In genomic region chr13:45298550-45298949, GRCh38 we compare ENCODE assay signal across 7 cellular contexts. TPM values are rescaled to one million over a fixed set of nuclear protein-coding genes. Genes with fewer than 3 reads are reported as not detected.
DNase-seq lines count a peak whose midpoint lies in the region; ATAC-seq and TF ChIP-seq lines count a peak whose summit lies in the region.
"Not testable (repeated sequence)": the region's sequence is repeated elsewhere in the genome, so short reads cannot be mapped to it uniquely, and the experiment has no call there.

No MANE protein-coding gene starts in this region.

- not testable (repeated sequence) for H3K27ac ChIP-seq in CD8-positive, alpha-beta T cell (ENCODE audit: low read depth, low read length)
- H3K27ac ChIP-seq in caudate nucleus (ENCODE audit: low read depth, low read length) = peak overlapping the region; percentile 77
- H3K27ac ChIP-seq in naive thymus-derived CD4-positive, alpha-beta T cell (ENCODE audit: low read depth, low read length) = peak overlapping the region; percentile 8

- H3K36me3 Mint-ChIP-seq in CD8-positive, alpha-beta T cell; T-cell; activated CD4-positive, alpha-beta memory T cell treated with anti-CD3 and anti-CD28 coated beads for 36 hours; activated naive CD4-positive, alpha-beta T cell treated with anti-CD3 and anti-CD28 coated beads for 36 hours (ENCODE audit: low read depth): not testable (repeated sequence)
- peaks cover 0 to 10% (median 0%) of the 10 kb centered on the region in 5 donors for H3K36me3 Mint-ChIP-seq in naive thymus-derived CD4-positive, alpha-beta T cell
- peaks cover 9 to 15% of the 10 kb centered on the region in 2 donors for H3K36me3 Mint-ChIP-seq in stimulated activated naive B cell treated with anti-CD40 and anti-IgM and Interleukin-4, amounts not matched to agents 10 μg/mL and 1 μg/mL and 100 μg/mL, for 72 hours

- intact Hi-C loops in CD8-positive, alpha-beta T cell (cut with DNase I, micrococcal nuclease); activated CD4-positive, alpha-beta memory T cell treated with anti-CD3 and anti-CD28 coated beads for 36 hours (cut with micrococcal nuclease): not testable (repeated sequence)
- intact Hi-C loops in activated naive CD4-positive, alpha-beta T cell treated with anti-CD3 and anti-CD28 coated beads for 36 hours (cut with micrococcal nuclease) = loop anchor here (5.0 kb wide), 1 partner anchor 176 kb away; the partner anchor contains the start of gene GTF2F2
- intact Hi-C loops in naive thymus-derived CD4-positive, alpha-beta T cell (cut with micrococcal nuclease) = loop anchor here in 1 of 2 donors (10.0 kb wide), 1 partner anchor 174 kb away; the partner anchor contains the start of gene GTF2F2

- not testable (repeated sequence) for H3K9me3 Mint-ChIP-seq in CD8-positive, alpha-beta T cell; T-cell; activated CD4-positive, alpha-beta memory T cell treated with anti-CD3 and anti-CD28 coated beads for 36 hours; activated naive CD4-positive, alpha-beta T cell treated with anti-CD3 and anti-CD28 coated beads for 36 hours; naive thymus-derived CD4-positive, alpha-beta T cell; stimulated activated naive B cell treated with anti-CD40 and anti-IgM and Interleukin-4, amounts not matched to agents 10 μg/mL and 1 μg/mL and 100 μg/mL, for 72 hours

- not testable (repeated sequence) for H3K27me3 Mint-ChIP-seq in CD8-positive, alpha-beta T cell (ENCODE audit: low read depth); T-cell; activated CD4-positive, alpha-beta memory T cell treated with anti-CD3 and anti-CD28 coated beads for 36 hours; activated naive CD4-positive, alpha-beta T cell treated with anti-CD3 and anti-CD28 coated beads for 36 hours (ENCODE audit: low read depth); naive thymus-derived CD4-positive, alpha-beta T cell; stimulated activated naive B cell treated with anti-CD40 and anti-IgM and Interleukin-4, amounts not matched to agents 10 μg/mL and 1 μg/mL and 100 μg/mL, for 72 hours

- H3K4me1 ChIP-seq in CD8-positive, alpha-beta T cell (ENCODE audit: insufficient read depth, low read length) = peaks cover 29% of the 10 kb centered on the region
- H3K4me1 ChIP-seq in naive thymus-derived CD4-positive, alpha-beta T cell (ENCODE audit: control insufficient read depth in 2 of 2, insufficient read depth in 2 of 2, low read length in 2 of 2) = peaks cover 21 to 30% of the 10 kb centered on the region in 2 donors

- not testable (repeated sequence) for DNase-seq in CD8-positive, alpha-beta T cell; T-cell; activated CD4-positive, alpha-beta memory T cell treated with anti-CD3 and anti-CD28 coated beads for 36 hours; activated naive CD4-positive, alpha-beta T cell treated with anti-CD3 and anti-CD28 coated beads for 36 hours; caudate nucleus (lab: John Stamatoyannopoulos, UW); stimulated activated naive B cell treated with anti-CD40 and anti-IgM and Interleukin-4, amounts not matched to agents 10 μg/mL and 1 μg/mL and 100 μg/mL, for 72 hours
- peak in 1 of 9 donors; percentile 14 for DNase-seq in naive thymus-derived CD4-positive, alpha-beta T cell

- H3K4me3 ChIP-seq in CD8-positive, alpha-beta T cell (ENCODE audit: low read depth, low read length); naive thymus-derived CD4-positive, alpha-beta T cell (ENCODE audit: low read length): not testable (repeated sequence)

- H3K27me3 ChIP-seq in CD8-positive, alpha-beta T cell (ENCODE audit: insufficient read depth, low read length); naive thymus-derived CD4-positive, alpha-beta T cell (ENCODE audit: control insufficient read depth in 2 of 2, insufficient read depth in 2 of 2, low read length in 2 of 2): not testable (repeated sequence)

- H3K4me1 Mint-ChIP-seq in CD8-positive, alpha-beta T cell (ENCODE audit: low read depth) = peaks cover 41% of the 10 kb centered on the region
- H3K4me1 Mint-ChIP-seq in T-cell = peaks cover 41 to 49% (median 43%) of the 10 kb centered on the region in 3 donors
- peaks cover 37% of the 10 kb centered on the region for H3K4me1 Mint-ChIP-seq in activated CD4-positive, alpha-beta memory T cell treated with anti-CD3 and anti-CD28 coated beads for 36 hours (ENCODE audit: low read depth)
- H3K4me1 Mint-ChIP-seq in activated naive CD4-positive, alpha-beta T cell treated with anti-CD3 and anti-CD28 coated beads for 36 hours (ENCODE audit: low read depth) = peaks cover 39% of the 10 kb centered on the region
- peaks cover 30 to 54% (median 39%) of the 10 kb centered on the region in 7 donors for H3K4me1 Mint-ChIP-seq in naive thymus-derived CD4-positive, alpha-beta T cell
- H3K4me1 Mint-ChIP-seq in stimulated activated naive B cell treated with anti-CD40 and anti-IgM and Interleukin-4, amounts not matched to agents 10 μg/mL and 1 μg/mL and 100 μg/mL, for 72 hours = peaks cover 21 to 33% of the 10 kb centered on the region in 2 donors

- H3K4me3 Mint-ChIP-seq in CD8-positive, alpha-beta T cell; activated CD4-positive, alpha-beta memory T cell treated with anti-CD3 and anti-CD28 coated beads for 36 hours; activated naive CD4-positive, alpha-beta T cell treated with anti-CD3 and anti-CD28 coated beads for 36 hours; stimulated activated naive B cell treated with anti-CD40 and anti-IgM and Interleukin-4, amounts not matched to agents 10 μg/mL and 1 μg/mL and 100 μg/mL, for 72 hours: not testable (repeated sequence)
- H3K4me3 Mint-ChIP-seq in T-cell = peak overlapping the region in 1 of 3 donors; percentile 53
- H3K4me3 Mint-ChIP-seq in naive thymus-derived CD4-positive, alpha-beta T cell = peak overlapping the region in 7 of 10 donors; percentile 2 to 56 (median 27)

- CTCF ChIA-PET in CD8-positive, alpha-beta T cell (lab: Charles Lee) = interaction anchor here (0.9 to 5.3 kb wide), 4 partner anchors 10 to 251 kb away, joined by 3 to 28 read pairs (median 7); partner anchors contain the start of gene TPT1
- CTCF ChIA-PET in T-cell (lab: Charles Lee) = interaction anchor here in 1 of 2 donors (0.8 to 2.0 kb wide), 4 partner anchors 8 to 252 kb away, joined by 3 to 7 read pairs (median 6); no protein-coding TSS in a partner anchor
- CTCF ChIA-PET in activated CD4-positive, alpha-beta memory T cell treated with anti-CD3 and anti-CD28 coated beads for 36 hours (lab: Charles Lee) = interaction anchor here (1.4 to 4.1 kb wide), 4 partner anchors 10 to 251 kb away, joined by 4 to 38 read pairs (median 14); no protein-coding TSS in a partner anchor
- CTCF ChIA-PET in activated naive CD4-positive, alpha-beta T cell treated with anti-CD3 and anti-CD28 coated beads for 36 hours (lab: Charles Lee) = interaction anchor here (1.8 to 3.7 kb wide), 3 partner anchors 10 to 252 kb away, joined by 8 to 26 read pairs (median 14); no protein-coding TSS in a partner anchor
- CTCF ChIA-PET in naive thymus-derived CD4-positive, alpha-beta T cell (lab: Charles Lee) = interaction anchor here (0.7 to 2.2 kb wide), 3 partner anchors 11 to 468 kb away, joined by 4 to 17 read pairs (median 7); no protein-coding TSS in a partner anchor

- not testable (repeated sequence) for ATAC-seq in CD8-positive, alpha-beta T cell; stimulated activated naive B cell treated with anti-CD40 and anti-IgM and Interleukin-4, amounts not matched to agents 10 μg/mL and 1 μg/mL and 100 μg/mL, for 72 hours (replicated peaks)
- ATAC-seq in T-cell (replicated peaks in 1 of 4) = peak in 1 of 4 experiments; percentile 15
- ATAC-seq in naive thymus-derived CD4-positive, alpha-beta T cell = peak; percentile 19

- TF ChIP-seq CTCF in CD8-positive, alpha-beta T cell (IDR thresholded peaks at IDR 0.05) = not testable (repeated sequence)

- POLR2A ChIA-PET in CD8-positive, alpha-beta T cell (lab: Charles Lee) = interaction anchor here (0.6 to 1.3 kb wide), 5 partner anchors 37 to 119 kb away, joined by 3 to 5 read pairs (median 3); no protein-coding TSS in a partner anchor
- POLR2A ChIA-PET in T-cell (lab: Charles Lee) = not testable (repeated sequence)
- POLR2A ChIA-PET in activated CD4-positive, alpha-beta memory T cell treated with anti-CD3 and anti-CD28 coated beads for 36 hours (lab: Charles Lee) = interaction anchor here (1.0 kb wide), 1 partner anchor 243 kb away, joined by 3 read pairs; no protein-coding TSS in a partner anchor
- POLR2A ChIA-PET in naive thymus-derived CD4-positive, alpha-beta T cell (lab: Charles Lee) = interaction anchor here (0.5 to 3.0 kb wide), 3 partner anchors 43 to 860 kb away, joined by 3 to 9 read pairs (median 3); partner anchors contain the start of gene TPT1

- peak overlapping the region; percentile 81 for H3K27ac Mint-ChIP-seq in CD8-positive, alpha-beta T cell
- peak overlapping the region; percentile 87 to 93 for H3K27ac Mint-ChIP-seq in T-cell
- peak overlapping the region; percentile 46 for H3K27ac Mint-ChIP-seq in activated CD4-positive, alpha-beta memory T cell treated with anti-CD3 and anti-CD28 coated beads for 36 hours
- H3K27ac Mint-ChIP-seq in activated naive CD4-positive, alpha-beta T cell treated with anti-CD3 and anti-CD28 coated beads for 36 hours = peak overlapping the region; percentile 84
- H3K27ac Mint-ChIP-seq in naive thymus-derived CD4-positive, alpha-beta T cell = peak overlapping the region; percentile 69 to 93 (median 83)
- peak overlapping the region; percentile 10 for H3K27ac Mint-ChIP-seq in stimulated activated naive B cell treated with anti-CD40 and anti-IgM and Interleukin-4, amounts not matched to agents 10 μg/mL and 1 μg/mL and 100 μg/mL, for 72 hours

- H3K36me3 ChIP-seq in CD8-positive, alpha-beta T cell (ENCODE audit: insufficient read depth, low read length); naive thymus-derived CD4-positive, alpha-beta T cell (ENCODE audit: control insufficient read depth in 2 of 3, insufficient read depth in 3 of 3, low read length in 3 of 3): not testable (repeated sequence)

- H3K9me3 ChIP-seq in CD8-positive, alpha-beta T cell (ENCODE audit: low read length); naive thymus-derived CD4-positive, alpha-beta T cell (ENCODE audit: control insufficient read depth in 2 of 3, low read length in 3 of 3): not testable (repeated sequence)

RNA-seq across cellular contexts. Expression of gene TPT1, which starts 42.4 kb away (rescaled TPM):
- 1,000 to 10,000 TPM; 8,260 to 8,503 TPM for total RNA-seq in CD8-positive, alpha-beta T cell
- total RNA-seq in T-cell = 1,000 to 10,000 TPM; 6,680 to 8,997 (median 7,956) TPM
- 1,000 to 10,000 TPM; 3,227 to 3,264 TPM for total RNA-seq in activated CD4-positive, alpha-beta memory T cell treated with anti-CD3 and anti-CD28 coated beads for 36 hours
- 1,000 to 10,000 TPM; 3,331 to 3,631 TPM for total RNA-seq in activated naive CD4-positive, alpha-beta T cell treated with anti-CD3 and anti-CD28 coated beads for 36 hours
- over 10,000 TPM in 2 of 5 experiments, 1,000 to 10,000 TPM in 3; 4,230 to 13,134 (median 7,796) TPM for total RNA-seq in naive thymus-derived CD4-positive, alpha-beta T cell
- 1,000 to 10,000 TPM; 3,943 to 4,894 TPM for polyA plus RNA-seq in naive thymus-derived CD4-positive, alpha-beta T cell

Comparison
In these comparisons a context has a peak if more than half of its experiments do, and no peak if none do; other contexts are left out.
1. H3K27ac Mint-ChIP-seq: peak in every context shown above with its lines; median percentile 90 in T-cell; 84 in activated naive CD4-positive, alpha-beta T cell treated with anti-CD3 and anti-CD28 coated beads for 36 hours; 83 in naive thymus-derived CD4-positive, alpha-beta T cell; 81 in CD8-positive, alpha-beta T cell; 46 in activated CD4-positive, alpha-beta memory T cell treated with anti-CD3 and anti-CD28 coated beads for 36 hours; 10 in stimulated activated naive B cell treated with anti-CD40 and anti-IgM and Interleukin-4, amounts not matched to agents 10 μg/mL and 1 μg/mL and 100 μg/mL, for 72 hours.